ENCODE assay signal across 9 cellular contexts in genomic region chr2:233974530-233975071, GRCh38. TPM values are rescaled to one million over a fixed set of nuclear protein-coding genes. Genes with fewer than 3 reads are reported as not detected.
DNase-seq lines count a peak whose midpoint lies in the region; ATAC-seq, FAIRE-seq and TF ChIP-seq lines count a peak whose summit lies in the region.
"Had no signal": no experiment of that assay in that cellular context is flagged by ENCODE, and none has a peak within 500 bp of the region (broad histone marks: within the 10 kb centered on the region; RNA-seq: fewer than 3 reads in every experiment).

No MANE protein-coding gene starts in this region.

- intact Hi-C loops in IMR-90 (cut with micrococcal nuclease) (loop anchor here (5.0 to 10.0 kb wide), 2 partner anchors 280 to 1143 kb away; no protein-coding TSS in a partner anchor), HepG2 (cut with micrococcal nuclease; ENCODE audit: unreplicated experiment) (no loop called here)

- 0 out of 2 replicates have a peak overlapping the region, but pooled peaks have one; percentile 67 for H3K14ac ChIP-seq in IMR-90 (replicated peaks; ENCODE audit: low read depth, low read length)

- H3K4me2 ChIP-seq in BLaER1: peak overlapping the region; percentile 33
- H3K4me2 ChIP-seq in IMR-90 (ENCODE audit: low read depth, low read length): peak overlapping the region; percentile 10; the same call in 1 of the 2 replicates
- H3K4me2 ChIP-seq in HepG2 (ENCODE audit: low read depth, low read length): no peak overlapping the region

- TF ChIP-seq CTCF in IMR-90 (conservative IDR thresholded peaks at IDR 0.05; ENCODE audit: low read depth, low read length): no peak
- TF ChIP-seq CTCF in HepG2 (CRISPR knock-in tag; IDR thresholded peaks at IDR 0.05): no peak

- 0% methylated on average over 1 of the region's 4 CpGs; no CpG with 5 or more reads in 1 of the 2 experiments for WGBS in IMR-90 (ENCODE audit: extremely low coverage in 2 of 2, insufficient read length in 1 of 2), 2 experiments
- WGBS in HepG2 (ENCODE audit: low lambda C conversion rate): 28% methylated on average over 4 of the region's 4 CpGs

- peaks cover 10% of the 10 kb centered on the region for H3K9me3 ChIP-seq in BLaER1
- peaks cover 2% of the 10 kb centered on the region; the same call in 1 of the 2 replicates for H3K9me3 ChIP-seq in IMR-90 (ENCODE audit: control insufficient read depth, insufficient read depth, low read length)
- no peaks in the 10 kb centered on the region for H3K9me3 ChIP-seq in HepG2 (ENCODE audit: low read length)

- POLR2A ChIA-PET in IMR-90 (lab: Charles Lee; ENCODE audit: unreplicated experiment) (interaction anchor here (0.5 kb wide), 1 partner anchor 515 kb away, joined by 4 read pairs; no protein-coding TSS in a partner anchor), HepG2 (lab: Yijun Ruan, JAX) (no interaction called here)

- H4K20me1 ChIP-seq in BLaER1: no peaks in the 10 kb centered on the region
- no peaks in the 10 kb centered on the region for H4K20me1 ChIP-seq in IMR-90 (ENCODE audit: insufficient read depth, low read length)
- H4K20me1 ChIP-seq in HepG2 (ENCODE audit: insufficient read depth, low read length): no peaks in the 10 kb centered on the region

- H2BK20ac ChIP-seq in IMR-90 (ENCODE audit: low read depth, low read length): peak overlapping the region; percentile 77; the same call in 1 of the 2 replicates

- no peak overlapping the region for H2AK9ac ChIP-seq in IMR-90 (replicated peaks; ENCODE audit: low read depth, low read length, poor library complexity)

- 0 out of 2 replicates have a peak, but pooled peaks cover 3% of the 10 kb centered on the region for H3K27me3 ChIP-seq in BLaER1
- no peaks in the 10 kb centered on the region for H3K27me3 ChIP-seq in IMR-90 (ENCODE audit: control insufficient read depth, insufficient read depth, low read length)
- no peaks in the 10 kb centered on the region for H3K27me3 ChIP-seq in HepG2 (ENCODE audit: control insufficient read depth in 1 of 2, insufficient read depth in 2 of 2, low read length in 2 of 2)

- in situ Hi-C loops in IMR-90 (cut with MboI; ENCODE audit: low sequenced_read_pairs) (loop anchor here (5.0 kb wide), 1 partner anchor 568 kb away; no protein-coding TSS in a partner anchor), HepG2 (cut with HindIII; ENCODE audit: extremely low pct_ligation_motif_present, low pct_unique_long_range_greater_than_20kb) (loop anchor here (5.0 to 25.0 kb wide), 4 partner anchors 280 to 1138 kb away; partner anchors contain the start of gene ARL4C)

- no peaks in the 10 kb centered on the region for H3K79me2 ChIP-seq in HepG2 (ENCODE audit: insufficient read depth, low read length)

- peak overlapping the region; percentile 14 for H2BK5ac ChIP-seq in IMR-90 (ENCODE audit: low read depth, low read length, poor library complexity, severe bottlenecking)

- FAIRE-seq in HepG2 (lab: Jason Lieb, UNC): no peak

- TF ChIP-seq RAD21 in IMR-90 (IDR thresholded peaks at IDR 0.05; ENCODE audit: low read length) (no peak), HepG2 (CRISPR knock-in tag; IDR thresholded peaks at IDR 0.05) (no peak)

- no peak overlapping the region; the same call in 1 of the 2 replicates for H2AK5ac ChIP-seq in IMR-90 (ENCODE audit: low read depth, low read length)

- no TSS peak for BruUV-seq in IMR-90 (replicated peaks; lab: Mats Ljungman, UMichigan)
- BruUV-seq in HepG2 (replicated peaks; lab: Mats Ljungman, UMichigan): no TSS peak

- H2BK15ac ChIP-seq in IMR-90 (ENCODE audit: low read depth, low read length): peak overlapping the region; percentile 4; the same call in 1 of the 3 replicates

- H3K4me3 ChIP-seq in BLaER1 (no peak overlapping the region), IMR-90 (ENCODE audit: insufficient read depth, low read depth, low read length) (no peak overlapping the region), HepG2 (replicated peaks in 1 of 3; ENCODE audit: insufficient read depth in 1 of 3, low read depth in 2 of 3, low read length in 3 of 3) (no peak overlapping the region)

- dilution Hi-C loops in IMR-90 (cut with HindIII; ENCODE audit: low sequenced_read_pairs, unreplicated experiment): no loop called here

- peak overlapping the region; percentile 31; the same call in 1 of the 2 replicates for H3K18ac ChIP-seq in IMR-90 (ENCODE audit: low read depth, low read length)

- no peaks in the 10 kb centered on the region for H3K79me1 ChIP-seq in IMR-90 (ENCODE audit: low read depth in 1 of 2, low read length in 2 of 2)

- peak overlapping the region; percentile 88 for H2BK120ac ChIP-seq in IMR-90 (ENCODE audit: low read depth, low read length)

- TF ChIP-seq POLR2A in IMR-90 (IDR thresholded peaks at IDR 0.05; ENCODE audit: low read depth, low read length) (no peak), HepG2 (IDR thresholded peaks at IDR 0.05; ENCODE audit: insufficient read depth in 1 of 2, low read depth in 2 of 2, low read length in 2 of 2) (no peak)

- H3K9me1 ChIP-seq in IMR-90 (ENCODE audit: insufficient read depth, low read length): peaks cover 12% of the 10 kb centered on the region

- TF ChIP-seq EP300 in HepG2 (IDR thresholded peaks at IDR 0.05; ENCODE audit: low read depth in 2 of 2, low read length in 2 of 2): peak in 1 of 2 experiments; percentile 43; a peak in 1 of 4 replicates
- TF ChIP-seq EP300 in HepG2 (CRISPR knock-in tag; IDR thresholded peaks at IDR 0.05; ENCODE audit: borderline replicate concordance): no peak

- CTCF ChIA-PET in IMR-90 (lab: Yijun Ruan, JAX) (interaction anchor here (0.6 to 1.4 kb wide), 4 partner anchors 161 to 571 kb away, joined by 3 to 8 read pairs (median 6); no protein-coding TSS in a partner anchor), HepG2 (lab: Yijun Ruan, JAX; ENCODE audit: low intra/inter-chr PET ratio, low total read pairs) (interaction anchor here (1.2 kb wide), 1 partner anchor 571 kb away, joined by 3 read pairs; no protein-coding TSS in a partner anchor)

- H3K4me1 ChIP-seq in BLaER1 (peaks cover 52% of the 10 kb centered on the region), IMR-90 (ENCODE audit: control insufficient read depth, insufficient read depth, low read length) (peaks cover 10% of the 10 kb centered on the region), HepG2 (ENCODE audit: insufficient read depth, low read length) (peaks cover 26% of the 10 kb centered on the region)

- no peak overlapping the region for H3K23ac ChIP-seq in IMR-90 (ENCODE audit: low read depth, low read length)

- peak overlapping the region; percentile 86; the same call in 1 of the 2 replicates for H3K4ac ChIP-seq in IMR-90 (ENCODE audit: low read depth, low read length)

- no peak overlapping the region for H3K56ac ChIP-seq in IMR-90 (ENCODE audit: extremely low read depth, insufficient read depth, low read length)

- H3K36me3 ChIP-seq in BLaER1: no peaks in the 10 kb centered on the region
- H3K36me3 ChIP-seq in IMR-90 (ENCODE audit: control insufficient read depth, insufficient read depth, low read length): no peaks in the 10 kb centered on the region
- H3K36me3 ChIP-seq in HepG2 (replicated peaks in 1 of 2; ENCODE audit: control insufficient read depth in 1 of 2, insufficient read depth in 2 of 2, low read length in 2 of 2): no peaks in the 10 kb centered on the region

- peak; percentile 98 for DNase-seq in IMR-90
- DNase-seq in amniotic stem cell (lab: John Stamatoyannopoulos, UW): peak; percentile 34
- DNase-seq in HepG2 (ENCODE audit: low spot score): peak; percentile 76
- no peak for DNase-seq in stimulated activated naive CD4-positive, alpha-beta T cell (lab: John Stamatoyannopoulos, UW)
- DNase-seq in Kasumi-1 (lab: John Stamatoyannopoulos, UW): no peak

- H4K5ac ChIP-seq in IMR-90 (ENCODE audit: low read depth, low read length): no peak overlapping the region

- H3K27ac ChIP-seq in BLaER1 (no peak overlapping the region), IMR-90 (ENCODE audit: insufficient read depth, low read length) (0 out of 2 replicates have a peak overlapping the region, but pooled peaks have one; percentile 2), HepG2 (ENCODE audit: extremely low read length, insufficient read depth, low read length) (no peak overlapping the region)

- ATAC-seq in IMR-90 (ENCODE audit: low read depth) (peak; percentile 90), HepG2 (peak; percentile 36; the same call in 2 of the 3 replicates), GM21423 (IDR thresholded peaks at IDR 0.05; ENCODE audit: unreplicated experiment) (no peak), HG02981 (IDR thresholded peaks at IDR 0.05; ENCODE audit: unreplicated experiment) (no peak)

- H3K9ac ChIP-seq in BLaER1 (no peak overlapping the region), IMR-90 (ENCODE audit: low read depth, low read length) (no peak overlapping the region), HepG2 (ENCODE audit: insufficient read depth, low read depth, low read length) (no peak overlapping the region)

- peak overlapping the region; percentile 68 for H4K91ac ChIP-seq in IMR-90 (ENCODE audit: insufficient read depth, low read depth, low read length)

- peak overlapping the region; percentile 70 for H2AFZ ChIP-seq in IMR-90 (replicated peaks; ENCODE audit: low read length, poor library complexity)
- H2AFZ ChIP-seq in HepG2 (ENCODE audit: low read length): no peak overlapping the region

- H4K8ac ChIP-seq in IMR-90 (ENCODE audit: low read depth in 2 of 2, low read length in 2 of 2): peak overlapping the region in 1 of 2 experiments; percentile 45; a peak in 1 of 4 replicates

RNA-seq across cellular contexts. Expression of gene TRPM8, which starts 57.4 kb away (rescaled TPM):
- total RNA-seq in IMR-90 (2012; rRNA removed): not detected in 2 replicates
- polyA plus RNA-seq in IMR-90 (2012; rRNA removed): 0.10 TPM in 1 of 2 replicates, not detected in the other
- not detected in 2 replicates for polyA plus RNA-seq in IMR-90 (2012; cell fraction: cytosol; rRNA removed)
- polyA plus RNA-seq in IMR-90 (2012; cell fraction: nucleus; rRNA removed; ENCODE audit: low replicate concordance): not detected in 2 replicates
- not detected in 2 replicates for total RNA-seq in HepG2 (2016; rRNA removed; fragmentation: Illumina TruSeq; extraction: Trizol)
- not detected in 2 replicates for total RNA-seq in HepG2 (2016; cell fraction: cytosol; rRNA removed; fragmentation: Illumina TruSeq; extraction: Trizol; ENCODE audit: low read depth)
- 0.13 TPM in 1 of 2 replicates, not detected in the other for total RNA-seq in HepG2 (2016; cell fraction: insoluble cytoplasmic fraction; rRNA removed; fragmentation: Illumina TruSeq; extraction: Trizol)
- total RNA-seq in HepG2 (2016; cell fraction: membrane; rRNA removed; fragmentation: Illumina TruSeq; extraction: Trizol): not detected in 2 replicates
- not detected in 2 replicates for total RNA-seq in HepG2 (2016; cell fraction: nucleus; rRNA removed; fragmentation: Illumina TruSeq; extraction: Trizol)
- 0.08 and 0.12 TPM in 2 replicates for polyA plus RNA-seq in HepG2 (2011; rRNA removed)
- 0.24 TPM in 1 of 2 replicates, not detected in the other for polyA plus RNA-seq in HepG2 (2011; cell fraction: cytosol; rRNA removed)
- not detected in 2 replicates for polyA plus RNA-seq in HepG2 (2011; cell fraction: nucleus; rRNA removed)
- 0.52 TPM in 1 of 2 replicates, not detected in the other for polyA plus RNA-seq in HepG2 (2012)
- not detected in 2 replicates for polyA plus RNA-seq in HepG2 (2016; cell fraction: cytosol; fragmentation: Illumina TruSeq; extraction: Trizol; ENCODE audit: low read depth)
- not detected in 2 replicates for polyA plus RNA-seq in HepG2 (2016; cell fraction: insoluble cytoplasmic fraction; fragmentation: Illumina TruSeq; extraction: Trizol; ENCODE audit: low read depth)
- polyA plus RNA-seq in HepG2 (2016; cell fraction: membrane; fragmentation: Illumina TruSeq; extraction: Trizol; ENCODE audit: low read depth): not detected in 2 replicates
- polyA plus RNA-seq in HepG2 (2016; cell fraction: nucleus; fragmentation: Illumina TruSeq; extraction: Trizol; ENCODE audit: insufficient read depth, low read depth): not detected in 2 replicates
- 1.0 TPM in 1 of 2 replicates, not detected in the other for polyA minus RNA-seq in HepG2 (2011; rRNA and poly(A)+ RNA removed; ENCODE audit: low replicate concordance)
- not detected in 2 replicates for polyA minus RNA-seq in HepG2 (2011; cell fraction: cytosol; rRNA and poly(A)+ RNA removed)
- polyA minus RNA-seq in HepG2 (2011; cell fraction: nucleus; rRNA and poly(A)+ RNA removed): 0.50 TPM in 1 of 2 replicates, not detected in the other
- polyA plus RNA-seq: esophagus had no signal

Comparison
In these comparisons a context has a peak if more than half of its experiments do, and no peak if none do; other contexts are left out.
1. ATAC-seq: peak in IMR-90 (single experiment) and HepG2 (single experiment); none in GM21423 (single experiment) and HG02981 (single experiment).
2. DNase-seq: peak in IMR-90 (single experiment), amniotic stem cell (single experiment) and HepG2 (single experiment); none in stimulated activated naive CD4-positive, alpha-beta T cell (0 of 6) and Kasumi-1 (0 of 2).